Comparison of ENCODE assay signal across 13 cellular contexts in the genomic region with DNA sequence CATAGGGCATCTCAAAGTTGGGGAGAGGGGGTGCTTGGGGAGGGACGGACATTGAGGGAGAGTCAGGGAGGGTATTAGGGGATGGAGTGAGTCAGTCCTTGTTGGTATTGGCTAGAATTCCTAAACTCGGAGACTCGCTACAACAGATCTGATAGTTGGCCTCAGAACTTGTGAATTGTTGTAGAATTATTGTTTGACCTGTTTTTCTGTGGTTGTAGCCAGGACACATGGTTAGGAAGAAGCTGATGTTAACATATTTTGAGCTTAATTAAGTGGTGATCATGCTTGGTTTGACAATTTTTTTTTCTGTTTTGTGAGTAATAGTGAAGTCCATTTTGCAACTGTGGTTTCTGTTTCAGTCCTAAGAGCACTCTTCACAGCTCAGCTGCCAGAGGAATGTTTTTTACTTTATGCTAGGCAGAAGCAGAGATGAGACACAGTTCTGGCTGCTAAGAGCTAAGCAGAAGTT.
DNase-seq lines count a peak whose midpoint lies in the region; ATAC-seq and TF ChIP-seq lines count a peak whose summit lies in the region.
"Had no signal": no experiment of that assay in that cellular context is flagged by ENCODE, and none has a peak within 500 bp of the region (broad histone marks: within the 10 kb centered on the region; RNA-seq: fewer than 3 reads in every experiment).

No MANE protein-coding gene starts in this region.

- H3K4me3 Mint-ChIP-seq in chondrocyte (ENCODE audit: unreplicated experiment): peak overlapping the region; percentile 20
- no peak overlapping the region for H3K4me3 Mint-ChIP-seq in activated naive CD4-positive, alpha-beta T cell treated with anti-CD3 and anti-CD28 coated beads, Interleukin-2, amount 10 ng/mL, durations not matched to agents 7 days and 5 days
- H3K4me3 Mint-ChIP-seq: neural crest cell had no signal

- no peak overlapping the region for H3K4me3 ChIP-seq in right atrium auricular region
- H3K4me3 ChIP-seq: spleen had no signal

- no peaks in the 10 kb centered on the region for H3K27me3 ChIP-seq in right atrium auricular region
- H3K27me3 ChIP-seq: spleen had no signal

- H3K27ac ChIP-seq in right atrium auricular region: no peak overlapping the region
- H3K27ac ChIP-seq: spleen had no signal

- peaks cover 14% of the 10 kb centered on the region for H3K4me1 Mint-ChIP-seq in chondrocyte (ENCODE audit: low read depth)
- H3K4me1 Mint-ChIP-seq in activated naive CD4-positive, alpha-beta T cell treated with anti-CD3 and anti-CD28 coated beads, Interleukin-2, amount 10 ng/mL, durations not matched to agents 7 days and 5 days: no peaks in the 10 kb centered on the region
- H3K4me1 Mint-ChIP-seq: neural crest cell had no signal

- no peaks in the 10 kb centered on the region for H3K36me3 ChIP-seq in right atrium auricular region
- H3K36me3 ChIP-seq: spleen had no signal

- H3K9me3 ChIP-seq in right atrium auricular region: no peaks in the 10 kb centered on the region

- ATAC-seq in Right ventricle myocardium inferior (peak; percentile 56), HG02852 (IDR thresholded peaks at IDR 0.05; ENCODE audit: unreplicated experiment) (no peak)

- no peaks in the 10 kb centered on the region for H3K9me3 Mint-ChIP-seq in chondrocyte (ENCODE audit: low read depth)
- peaks cover 4% of the 10 kb centered on the region for H3K9me3 Mint-ChIP-seq in activated naive CD4-positive, alpha-beta T cell treated with anti-CD3 and anti-CD28 coated beads, Interleukin-2, amount 10 ng/mL, durations not matched to agents 7 days and 5 days

- peak overlapping the region; percentile 35 for H3K27ac Mint-ChIP-seq in chondrocyte (ENCODE audit: unreplicated experiment)
- no peak overlapping the region for H3K27ac Mint-ChIP-seq in activated naive CD4-positive, alpha-beta T cell treated with anti-CD3 and anti-CD28 coated beads, Interleukin-2, amount 10 ng/mL, durations not matched to agents 7 days and 5 days

- TF ChIP-seq CTCF in right atrium auricular region (IDR thresholded peaks at IDR 0.05) (no peak), chondrocyte (IDR thresholded peaks at IDR 0.05) (no peak)

- no peaks in the 10 kb centered on the region for H3K4me1 ChIP-seq in right atrium auricular region
- H3K4me1 ChIP-seq: spleen had no signal

- CTCF ChIA-PET in activated naive CD4-positive, alpha-beta T cell treated with anti-CD3 and anti-CD28 coated beads, Interleukin-2, amount 10 ng/mL, durations not matched to agents 7 days and 5 days (lab: Charles Lee): interaction anchor here (0.9 kb wide), 1 partner anchor 19 kb away, joined by 3 read pairs; no protein-coding TSS in a partner anchor

- no peaks in the 10 kb centered on the region for H3K27me3 Mint-ChIP-seq in chondrocyte (ENCODE audit: low read depth)
- H3K27me3 Mint-ChIP-seq in activated naive CD4-positive, alpha-beta T cell treated with anti-CD3 and anti-CD28 coated beads, Interleukin-2, amount 10 ng/mL, durations not matched to agents 7 days and 5 days: no peaks in the 10 kb centered on the region

- intact Hi-C loops in Right ventricle myocardium inferior (cut with DNase I): no loop called here

- H3K36me3 Mint-ChIP-seq in chondrocyte (ENCODE audit: low read depth): no peaks in the 10 kb centered on the region
- no peaks in the 10 kb centered on the region for H3K36me3 Mint-ChIP-seq in activated naive CD4-positive, alpha-beta T cell treated with anti-CD3 and anti-CD28 coated beads, Interleukin-2, amount 10 ng/mL, durations not matched to agents 7 days and 5 days

- DNase-seq in Right ventricle myocardium inferior (ENCODE audit: missing footprints): no peak
- DNase-seq in right atrium auricular region (ENCODE audit: low spot score): no peak
- no peak for DNase-seq in chondrocyte (ENCODE audit: low spot score)
- DNase-seq in left kidney (ENCODE audit: low read depth, low spot score): peak; percentile 2
- DNase-seq in GDM1 (lab: John Stamatoyannopoulos, UW): no peak
- DNase-seq in activated gamma-delta T cell (lab: John Stamatoyannopoulos, UW): no peak
- no peak for DNase-seq in activated naive CD4-positive, alpha-beta T cell treated with anti-CD3 and anti-CD28 coated beads, Interleukin-2, amount 10 ng/mL, durations not matched to agents 7 days and 5 days
- DNase-seq: activated CD4-positive, CD25-positive, alpha-beta regulatory T cell; NCI-H446; OCI-M1; spleen had no signal
